ENCODE assay signal across 15 cellular contexts in genomic region chr4:71377561-71377960, GRCh38. TPM values are rescaled to one million over a fixed set of nuclear protein-coding genes. Genes with fewer than 3 reads are reported as not detected.
DNase-seq lines count a peak whose midpoint lies in the region; ATAC-seq and TF ChIP-seq lines count a peak whose summit lies in the region.
"Had no signal": no experiment of that assay in that cellular context is flagged by ENCODE, and none has a peak within 500 bp of the region (broad histone marks: within the 10 kb centered on the region; RNA-seq: fewer than 3 reads in every experiment).

No MANE protein-coding gene starts in this region.

- ATAC-seq in mucosa of descending colon = peak; percentile 86
- ATAC-seq in GM21526 (IDR thresholded peaks at IDR 0.05; ENCODE audit: low FRiP score, unreplicated experiment) = no peak
- ATAC-seq: activated naive CD4-positive, alpha-beta T cell treated with anti-CD3 and anti-CD28 coated beads, Interleukin-2, amount 50 U/mL, for 72 hours; gastrocnemius medialis had no signal

- TF ChIP-seq CTCF in LNCaP clone FGC (IDR thresholded peaks at IDR 0.05; ENCODE audit: control insufficient read depth, extremely low read depth, insufficient read depth) = no peak
- no peak for TF ChIP-seq CTCF in choroid plexus epithelial cell (conservative IDR thresholded peaks at IDR 0.05; ENCODE audit: low read depth, low read length)
- TF ChIP-seq CTCF in mucosa of descending colon (IDR thresholded peaks at IDR 0.05) = no peak

- H3K4me1 ChIP-seq in mucosa of descending colon (ENCODE audit: low read depth) = no peaks in the 10 kb centered on the region
- H3K4me1 ChIP-seq: gastrocnemius medialis, prostate gland had no signal

- H3K9me3 ChIP-seq in mucosa of descending colon = no peaks in the 10 kb centered on the region
- H3K9me3 ChIP-seq: gastrocnemius medialis, prostate gland had no signal

- in situ Hi-C loops in Caki2 (cut with HindIII; ENCODE audit: low pct_unique_long_range_greater_than_20kb, low sequenced_read_pairs) = no loop called here

- DNase-seq in Caki2 (ENCODE audit: low read depth) (peak; percentile 64), LNCaP clone FGC (ENCODE audit: low read depth) (peak; percentile 31), choroid plexus epithelial cell (ENCODE audit: low read depth) (peak; percentile 20), mucosa of descending colon (no peak), NCI-H1105 treated with DMSO at 0.1 percent for 48 hours (lab: John Stamatoyannopoulos, UW) (no peak), head of caudate nucleus (no peak), OCI-M1 (lab: John Stamatoyannopoulos, UW) (no peak)
- DNase-seq: activated B cell treated with CpG ODN at 0.5 μM for 24 hours; gastrocnemius medialis; islet precursor cell; NCI-H2227 treated with DMSO at 0.1 percent for 48 hours; stimulated activated CD4-positive, alpha-beta T cell treated with anti-CD3 and anti-CD28 coated beads, Interleukin-2, amount 100 ng/mL, for 24 hours had no signal

- H3K36me3 ChIP-seq in mucosa of descending colon (ENCODE audit: low read depth) = no peaks in the 10 kb centered on the region
- H3K36me3 ChIP-seq: gastrocnemius medialis, prostate gland had no signal

- intact Hi-C loops in mucosa of descending colon (cut with DNase I, micrococcal nuclease) (no loop called here), head of caudate nucleus (cut with DNase I) (no loop called here)

- H3K4me3 ChIP-seq in LNCaP clone FGC (ENCODE audit: low read depth, low read length) (no peak overlapping the region), choroid plexus epithelial cell (ENCODE audit: low read depth, low read length) (no peak overlapping the region), mucosa of descending colon (no peak overlapping the region)
- H3K4me3 ChIP-seq: gastrocnemius medialis, prostate gland had no signal

RNA-seq across cellular contexts. Expression of gene SLC4A4, which starts 38.7 kb away (rescaled TPM):
- 18.0 and 22.1 TPM in 2 replicates for total RNA-seq in Caki2 (2014; rRNA removed; shearing (Covaris generic); ENCODE audit: low replicate concordance)
- 100 to 1,000 TPM; 102 to 248 (median 165) TPM for total RNA-seq in mucosa of descending colon
- total RNA-seq: activated B cell treated with CpG ODN at 0.5 μM for 24 hours had no signal

Comparison
In these comparisons a context has a peak if more than half of its experiments do, and no peak if none do; other contexts are left out.
1. DNase-seq: peak in Caki2 (single experiment), LNCaP clone FGC (single experiment) and choroid plexus epithelial cell (single experiment); none in mucosa of descending colon (0 of 3), NCI-H1105 treated with DMSO at 0.1 percent for 48 hours (single experiment), head of caudate nucleus (0 of 42) and OCI-M1 (single experiment).